8 cellular contexts compared by ENCODE assay signal in genomic region chr4:158722917-158723793, GRCh38. TPM values are rescaled to one million over a fixed set of nuclear protein-coding genes. Genes with fewer than 3 reads are reported as not detected.
DNase-seq lines count a peak whose midpoint lies in the region; ATAC-seq and TF ChIP-seq lines count a peak whose summit lies in the region.

Gene PPID (minus strand): TSS chr4:158723396. CDS start chr4:158723288, 108 bp downstream.

- H3K36me3 ChIP-seq in left ventricle myocardium inferior = peaks cover 29% of the 10 kb centered on the region
- H3K36me3 ChIP-seq in upper lobe of right lung = peaks cover 24% of the 10 kb centered on the region

- ATAC-seq in HG02852 (IDR thresholded peaks at IDR 0.05; ENCODE audit: unreplicated experiment) (peak; percentile 97), T-helper 17 cell (peak; percentile 88), upper lobe of right lung (peak; percentile 99)

- TF ChIP-seq POLR2A in GM15510 (IDR thresholded peaks at IDR 0.05; ENCODE audit: borderline replicate concordance, extremely low read depth, insufficient read length) = peak; percentile 94

- H3K9me3 ChIP-seq in T-helper 17 cell (ENCODE audit: control insufficient read depth, low read length, poor library complexity, severe bottlenecking) = no peaks in the 10 kb centered on the region
- H3K9me3 ChIP-seq in left ventricle myocardium inferior (replicated peaks) = no peaks in the 10 kb centered on the region
- no peaks in the 10 kb centered on the region for H3K9me3 ChIP-seq in upper lobe of right lung

- H3K9me3 Mint-ChIP-seq in progenitor cell of endocrine pancreas (ENCODE audit: low read depth) = no peaks in the 10 kb centered on the region

- peaks cover 15% of the 10 kb centered on the region for H3K27me3 Mint-ChIP-seq in T-helper 17 cell
- peaks cover 7% of the 10 kb centered on the region for H3K27me3 Mint-ChIP-seq in progenitor cell of endocrine pancreas

- TF ChIP-seq CTCF in left ventricle myocardium inferior (IDR thresholded peaks at IDR 0.05; ENCODE audit: borderline replicate concordance) = no peak
- TF ChIP-seq CTCF in progenitor cell of endocrine pancreas (IDR thresholded peaks at IDR 0.05; ENCODE audit: unreplicated experiment) = no peak
- TF ChIP-seq CTCF in upper lobe of right lung (IDR thresholded peaks at IDR 0.05) = no peak

- DNase-seq in NCI-H1436 treated with DMSO at 0.1 percent for 48 hours (lab: John Stamatoyannopoulos, UW) (peak; percentile 23), T-helper 17 cell (peak; percentile 67 to 71 (median 69)), amygdala (lab: John Stamatoyannopoulos, UW) (peak; percentile 10 to 88 (median 72)), left ventricle myocardium inferior (peak; percentile 88), progenitor cell of endocrine pancreas (ENCODE audit: low spot score, unreplicated experiment) (peak; percentile 69), upper lobe of right lung (peak; percentile 93)

- H3K4me3 Mint-ChIP-seq in T-helper 17 cell (peak within 1 kb of the TSS; percentile 99), progenitor cell of endocrine pancreas (ENCODE audit: low read depth) (peak within 1 kb of the TSS; percentile 96)

- H3K27ac Mint-ChIP-seq in T-helper 17 cell (peak within 1 kb of the TSS; percentile 99), progenitor cell of endocrine pancreas (peak within 1 kb of the TSS; percentile 98)

- H3K27ac ChIP-seq in left ventricle myocardium inferior (replicated peaks) (peak within 1 kb of the TSS; percentile 95), upper lobe of right lung (peak within 1 kb of the TSS; percentile 92)

- peaks cover 31% of the 10 kb centered on the region for H3K4me1 Mint-ChIP-seq in T-helper 17 cell
- H3K4me1 Mint-ChIP-seq in progenitor cell of endocrine pancreas (ENCODE audit: low read depth) = peaks cover 8% of the 10 kb centered on the region

- H3K36me3 Mint-ChIP-seq in T-helper 17 cell (ENCODE audit: low read depth) (peaks cover 9% of the 10 kb centered on the region), progenitor cell of endocrine pancreas (ENCODE audit: insufficient read depth) (peaks cover 17% of the 10 kb centered on the region)

- H3K4me3 ChIP-seq in left ventricle myocardium inferior = peak within 1 kb of the TSS; percentile 97
- H3K4me3 ChIP-seq in upper lobe of right lung = peak within 1 kb of the TSS; percentile 86

- H3K27me3 ChIP-seq in left ventricle myocardium inferior (ENCODE audit: low read depth) = no peaks in the 10 kb centered on the region
- H3K27me3 ChIP-seq in upper lobe of right lung = no peaks in the 10 kb centered on the region

- H3K4me1 ChIP-seq in left ventricle myocardium inferior (peaks cover 39% of the 10 kb centered on the region), upper lobe of right lung (peaks cover 12% of the 10 kb centered on the region)

- intact Hi-C loops in left ventricle myocardium inferior (cut with micrococcal nuclease) (loop anchor here (10.0 kb wide), 1 partner anchor 482 kb away; no protein-coding TSS in a partner anchor), upper lobe of right lung (cut with DNase I) (no loop called here)

RNA-seq across cellular contexts. Expression of gene PPID, which starts in this region (rescaled TPM):
- 10 to 100 TPM; 17.5 to 18.8 TPM for total RNA-seq in T-helper 17 cell
- 39.2 TPM for total RNA-seq in left ventricle myocardium inferior
- 42.9 and 49.2 TPM in 2 replicates for total RNA-seq in progenitor cell of endocrine pancreas
- total RNA-seq in upper lobe of right lung = 19.7 TPM

Comparison
In these comparisons a context has a peak if more than half of its experiments do, and no peak if none do; other contexts are left out.
1. Peak in every context shown above with its lines: DNase-seq, ATAC-seq, H3K4me3 ChIP-seq and H3K27ac ChIP-seq.
2. DNase-seq: peak in every context shown above with its lines; median percentile 93 in upper lobe of right lung; 88 in left ventricle myocardium inferior; 72 in amygdala; 69 in T-helper 17 cell; 69 in progenitor cell of endocrine pancreas; 23 in NCI-H1436 treated with DMSO at 0.1 percent for 48 hours.